Comparison of ENCODE assay signal across 35 cellular contexts in genomic region chr6:84018453-84019061, GRCh38. TPM values are rescaled to one million over a fixed set of nuclear protein-coding genes. Genes with fewer than 3 reads are reported as not detected.
A peak's percentile ranks its signal among the peaks of the same experiment; 100 is the strongest.
DNase-seq lines count a peak whose midpoint lies in the region; ATAC-seq, FAIRE-seq and TF ChIP-seq lines count a peak whose summit lies in the region.
"Had no signal": no experiment of that assay in that cellular context is flagged by ENCODE, and none has a peak within 500 bp of the region (broad histone marks: within the 10 kb centered on the region; RNA-seq: fewer than 3 reads in every experiment).

No MANE protein-coding gene starts in this region.

- H3K9me1 ChIP-seq in K562 (ENCODE audit: control insufficient read depth, insufficient read depth, low read length) (no peaks in the 10 kb centered on the region), keratinocyte (ENCODE audit: control insufficient read depth, extremely low read depth, insufficient read depth, low read length) (no peaks in the 10 kb centered on the region)

- H3K27me3 ChIP-seq in mammary epithelial cell (ENCODE audit: insufficient read depth, low read length): no peaks in the 10 kb centered on the region
- no peaks in the 10 kb centered on the region for H3K27me3 ChIP-seq in K562 (ENCODE audit: control insufficient read depth in 2 of 2, insufficient read depth in 2 of 2, low read length in 2 of 2)
- H3K27me3 ChIP-seq in keratinocyte (ENCODE audit: control insufficient read depth, extremely low read depth, insufficient read depth, low read length): no peaks in the 10 kb centered on the region
- H3K27me3 ChIP-seq in small intestine (ENCODE audit: control insufficient read depth in 2 of 2, insufficient read depth in 2 of 2, low read length in 2 of 2): no peaks in the 10 kb centered on the region
- H3K27me3 ChIP-seq: pancreas, right atrium auricular region, upper lobe of right lung had no signal

- H3K9ac ChIP-seq in mammary epithelial cell (ENCODE audit: insufficient read depth, low read length) (no peak overlapping the region), K562 (ENCODE audit: insufficient read depth in 1 of 2, low read depth in 2 of 2, low read length in 2 of 2) (no peak overlapping the region), keratinocyte (ENCODE audit: control insufficient read depth, extremely low read depth, insufficient read depth, low read length) (no peak overlapping the region)

- H3K4me3 ChIP-seq in mammary epithelial cell (replicated peaks in 1 of 3; ENCODE audit: insufficient read depth in 1 of 3, low read depth in 2 of 3, low read length in 3 of 3) (no peak overlapping the region), K562 (no peak overlapping the region), keratinocyte (ENCODE audit: control insufficient read depth in 2 of 3, extremely low read depth in 1 of 3, insufficient read depth in 2 of 3, low read depth in 1 of 3, low read length in 3 of 3) (no peak overlapping the region), small intestine (ENCODE audit: low read depth in 1 of 2, low read length in 2 of 2) (no peak overlapping the region)
- H3K4me3 ChIP-seq: HAP-1, lung, pancreas, right atrium auricular region, suprapubic skin, upper lobe of right lung had no signal

- 88% methylated on average over 1 of the region's 1 CpG for WGBS in mammary epithelial cell (ENCODE audit: low coverage, missing lambda C conversion rate)
- 64% methylated on average over 1 of the region's 1 CpG for whole genome bisulfite sequencing in K562 (ENCODE audit: insufficient coverage, low coverage, missing lambda C conversion rate)
- 94 to 97% (median 96%) methylated on average over 1 of the region's 1 CpG for WGBS in small intestine, 3 donors

- H4K20me1 ChIP-seq in mammary epithelial cell (ENCODE audit: insufficient read depth, low read length): no peaks in the 10 kb centered on the region
- H4K20me1 ChIP-seq in K562 (replicated peaks; ENCODE audit: control insufficient read depth, insufficient read depth, low read length): no peaks in the 10 kb centered on the region
- H4K20me1 ChIP-seq in keratinocyte (ENCODE audit: control insufficient read depth, extremely low read depth, insufficient read depth, low read length): no peaks in the 10 kb centered on the region

- FAIRE-seq in K562 (lab: Jason Lieb, UNC) (no peak), keratinocyte (lab: Jason Lieb, UNC) (peak; percentile 9), small intestine (lab: Jason Lieb, UNC) (no peak)
- FAIRE-seq: colon, GM12892, pancreas, RCC 7860 had no signal

- H3K4me1 ChIP-seq in mammary epithelial cell (ENCODE audit: insufficient read depth, low read length) (no peaks in the 10 kb centered on the region), K562 (replicated peaks in 1 of 2; ENCODE audit: control insufficient read depth in 2 of 2, insufficient read depth in 2 of 2, low read length in 2 of 2) (no peaks in the 10 kb centered on the region; a peak in 1 of 5 replicates), keratinocyte (ENCODE audit: control insufficient read depth, extremely low read depth, insufficient read depth, low read length) (no peaks in the 10 kb centered on the region), small intestine (ENCODE audit: control insufficient read depth in 2 of 2, insufficient read depth in 1 of 2, low read depth in 1 of 2, low read length in 1 of 2) (no peaks in the 10 kb centered on the region)
- H3K4me1 ChIP-seq: HAP-1, pancreas, right atrium auricular region, suprapubic skin, upper lobe of right lung had no signal

- H3K9me3 ChIP-seq in mammary epithelial cell (replicated peaks; ENCODE audit: insufficient read depth, low read length) (no peaks in the 10 kb centered on the region), K562 (replicated peaks; ENCODE audit: control insufficient read depth, insufficient read depth, low read depth, low read length) (no peaks in the 10 kb centered on the region; the same call in 1 of the 2 replicates), keratinocyte (ENCODE audit: control insufficient read depth, low read depth, low read length) (no peaks in the 10 kb centered on the region), small intestine (ENCODE audit: control insufficient read depth, low read depth) (no peaks in the 10 kb centered on the region)
- H3K9me3 ChIP-seq: HAP-1, pancreas, right atrium auricular region, suprapubic skin, upper lobe of right lung had no signal

- no peaks in the 10 kb centered on the region for H3K36me3 Mint-ChIP-seq in MCF 10A (ENCODE audit: insufficient read depth, unreplicated experiment)
- H3K36me3 Mint-ChIP-seq: activated naive CD8-positive, alpha-beta T cell treated with anti-CD3 and anti-CD28 coated beads for 36 hours had no signal

- POLR2A ChIA-PET in MCF 10A (lab: Yijun Ruan, JAX) (no interaction called here), K562 (lab: Yijun Ruan, JAX) (no interaction called here)

- DNase-seq in mammary epithelial cell (peak; percentile 46), MCF 10A (ENCODE audit: unreplicated experiment) (no peak), K562 (ENCODE audit: extremely low read depth in 1 of 4, low spot score in 3 of 4) (no peak), keratinocyte (ENCODE audit: low read depth, low spot score) (no peak), small intestine (peak; percentile 45), DMS53 (lab: John Stamatoyannopoulos, UW) (no peak), Kasumi-1 (lab: John Stamatoyannopoulos, UW) (no peak), cerebellar cortex (ENCODE audit: low spot score) (no peak)
- DNase-seq: activated CD4-positive, alpha-beta T cell treated with anti-CD3 and anti-CD28 coated beads for 36 hours; activated CD8-positive, alpha-beta memory T cell treated with anti-CD3 and anti-CD28 coated beads for 24 hours; activated effector memory CD4-positive, alpha-beta T cell treated with anti-CD3 and anti-CD28 coated beads, Interleukin-2, amount 50 U/mL, for 16 hours; activated naive CD8-positive, alpha-beta T cell treated with anti-CD3 and anti-CD28 coated beads for 36 hours; aorta; C1 segment of cervical spinal cord; DMS153; erythroblast; IMR-90; kidney glomerular epithelial cell; NCI-H1048; NCI-H510A treated with DMSO at 0.1 percent for 48 hours; pancreas; SIG-M5; stimulated activated CD4-positive, alpha-beta T cell treated with anti-CD3 and anti-CD28 coated beads, Interleukin-1b, Interleukin-23, amount 100 ng/mL, for 48 hours; stimulated activated naive CD4-positive, alpha-beta T cell treated with Interleukin-2 at 50 U/mL for 16 hours; upper lobe of right lung had no signal

- H3K4me3 Mint-ChIP-seq in MCF 10A (ENCODE audit: unreplicated experiment): no peak overlapping the region
- H3K4me3 Mint-ChIP-seq: activated CD4-positive, alpha-beta T cell treated with anti-CD3 and anti-CD28 coated beads for 36 hours; activated naive CD8-positive, alpha-beta T cell treated with anti-CD3 and anti-CD28 coated beads for 36 hours had no signal

- H3K36me3 ChIP-seq in mammary epithelial cell (ENCODE audit: insufficient read depth, low read length) (no peaks in the 10 kb centered on the region), K562 (ENCODE audit: control insufficient read depth, insufficient read depth, low read length) (no peaks in the 10 kb centered on the region), keratinocyte (ENCODE audit: control insufficient read depth in 2 of 2, extremely low read depth in 1 of 2, insufficient read depth in 2 of 2, low read length in 2 of 2) (no peaks in the 10 kb centered on the region), small intestine (ENCODE audit: control insufficient read depth in 2 of 2, insufficient read depth in 2 of 2, low read length in 2 of 2) (no peaks in the 10 kb centered on the region)
- H3K36me3 ChIP-seq: HAP-1, pancreas, right atrium auricular region, suprapubic skin, upper lobe of right lung had no signal

- dilution Hi-C loops in mammary epithelial cell (cut with HindIII; ENCODE audit: low sequenced_read_pairs) (no loop called here), keratinocyte (cut with MboI; ENCODE audit: extremely low pct_ligation_motif_present, low sequenced_read_pairs) (no loop called here)

- no peak overlapping the region for H2AFZ ChIP-seq in mammary epithelial cell (ENCODE audit: low read depth, low read length)
- H2AFZ ChIP-seq in K562 (ENCODE audit: low read depth, low read length): no peak overlapping the region
- no peak overlapping the region for H2AFZ ChIP-seq in keratinocyte (ENCODE audit: control insufficient read depth, low read length)

- intact Hi-C loops in mammary epithelial cell (cut with micrococcal nuclease) (no loop called here), MCF 10A (cut with micrococcal nuclease) (no loop called here), K562 (cut with micrococcal nuclease) (no loop called here)

- no peak for TF ChIP-seq POLR2A in K562 (conservative IDR thresholded peaks at IDR 0.05)

- H3K27me3 Mint-ChIP-seq in MCF 10A (ENCODE audit: insufficient read depth, unreplicated experiment): no peaks in the 10 kb centered on the region

- no peak overlapping the region for H3K27ac Mint-ChIP-seq in MCF 10A (ENCODE audit: low read depth, unreplicated experiment)
- H3K27ac Mint-ChIP-seq: activated CD4-positive, alpha-beta T cell treated with anti-CD3 and anti-CD28 coated beads for 36 hours; activated naive CD8-positive, alpha-beta T cell treated with anti-CD3 and anti-CD28 coated beads for 36 hours; nephron had no signal

- CTCF ChIA-PET in mammary epithelial cell (lab: Charles Lee; ENCODE audit: low non-redundant PET) (no interaction called here), MCF 10A (lab: Yijun Ruan, JAX) (interaction anchor here (0.7 to 1.4 kb wide), 3 partner anchors 195 to 1158 kb away, joined by 3 to 5 read pairs (median 3); no protein-coding TSS in a partner anchor), K562 (lab: Yijun Ruan, JAX; ENCODE audit: low intra/inter-chr PET ratio) (no interaction called here)

- in situ Hi-C loops in mammary epithelial cell (cut with MboI; ENCODE audit: low sequenced_read_pairs in 2 of 2) (no loop called here), K562 (cut with MboI) (no loop called here)

- H3K27ac ChIP-seq in mammary epithelial cell (ENCODE audit: insufficient read depth, low read depth, low read length) (no peak overlapping the region), K562 (ENCODE audit: extremely low read depth, low read depth, low read length) (no peak overlapping the region), keratinocyte (ENCODE audit: control insufficient read depth, insufficient read depth, low read length) (no peak overlapping the region), small intestine (ENCODE audit: low read depth in 1 of 2, low read length in 1 of 2) (no peak overlapping the region)
- H3K27ac ChIP-seq: 22Rv1, pancreas, right atrium auricular region, suprapubic skin, upper lobe of right lung had no signal

- ATAC-seq in K562: no peak
- ATAC-seq: activated CD4-positive, alpha-beta T cell treated with anti-CD3 and anti-CD28 coated beads for 36 hours; upper lobe of right lung had no signal

- H3K79me2 ChIP-seq in mammary epithelial cell (ENCODE audit: insufficient read depth, low read length): no peaks in the 10 kb centered on the region
- H3K79me2 ChIP-seq in K562 (ENCODE audit: control insufficient read depth, insufficient read depth, low read length): no peaks in the 10 kb centered on the region
- H3K79me2 ChIP-seq in keratinocyte (ENCODE audit: control insufficient read depth, insufficient read depth, low read length): no peaks in the 10 kb centered on the region

- H3K9me3 Mint-ChIP-seq in MCF 10A (ENCODE audit: unreplicated experiment): no peaks in the 10 kb centered on the region
- H3K9me3 Mint-ChIP-seq: activated naive CD8-positive, alpha-beta T cell treated with anti-CD3 and anti-CD28 coated beads for 36 hours; nephron had no signal

- TF ChIP-seq RAD21 in K562 (CRISPR knock-in tag; conservative IDR thresholded peaks at IDR 0.05 in 1 of 2, IDR thresholded peaks at IDR 0.05 in 1 of 2): no peak

- TF ChIP-seq EP300 in K562 (IDR thresholded peaks at IDR 0.05; ENCODE audit: low read length): no peak

- no TSS peak for BruUV-seq in mammary epithelial cell (replicated peaks; lab: Mats Ljungman, UMichigan)
- no TSS peak for BruUV-seq in MCF 10A (replicated peaks; lab: Mats Ljungman, UMichigan)
- BruUV-seq in K562 (replicated peaks; lab: Mats Ljungman, UMichigan): no TSS peak

- TF ChIP-seq CTCF in mammary epithelial cell (conservative IDR thresholded peaks at IDR 0.05 in 1 of 2, IDR thresholded peaks at IDR 0.05 in 1 of 2; ENCODE audit: extremely low read depth in 1 of 2, insufficient read depth in 1 of 2, low read depth in 1 of 2, low read length in 2 of 2) (no peak), MCF 10A (IDR thresholded peaks at IDR 0.05; ENCODE audit: unreplicated experiment) (no peak), K562 (IDR thresholded peaks at IDR 0.05 in 2 of 3, conservative IDR thresholded peaks at IDR 0.05 in 1 of 3; ENCODE audit: insufficient read depth in 2 of 3, low read depth in 1 of 3, low read length in 3 of 3) (no peak), keratinocyte (optimal IDR thresholded peaks at IDR 0.05 in 1 of 3, IDR thresholded peaks at IDR 0.05 in 1 of 3, conservative IDR thresholded peaks at IDR 0.05 in 1 of 3; ENCODE audit: extremely low read depth in 1 of 3, insufficient read depth in 2 of 3, low read length in 3 of 3) (no peak)

- H3K4me1 Mint-ChIP-seq in MCF 10A (ENCODE audit: insufficient read depth, unreplicated experiment): no peaks in the 10 kb centered on the region
- H3K4me1 Mint-ChIP-seq: activated CD4-positive, alpha-beta T cell treated with anti-CD3 and anti-CD28 coated beads for 36 hours; activated naive CD8-positive, alpha-beta T cell treated with anti-CD3 and anti-CD28 coated beads for 36 hours had no signal

- H3K4me2 ChIP-seq in mammary epithelial cell (ENCODE audit: insufficient read depth, low read depth, low read length) (no peak overlapping the region), K562 (ENCODE audit: insufficient read depth, low read length) (no peak overlapping the region), keratinocyte (ENCODE audit: control insufficient read depth, extremely low read depth, insufficient read depth, low read depth, low read length) (no peak overlapping the region)

RNA-seq across cellular contexts. Expression of gene MRAP2, which starts 15.0 kb away (rescaled TPM):
- total RNA-seq in mammary epithelial cell (1 to 10 TPM in 1 of 2 donors, under 1 TPM in 1; 0.54 to 3.2 TPM), MCF 10A (2022) (0.15 and 0.33 TPM in 2 replicates), K562 (2014; rRNA removed) (7.8 and 8.6 TPM in 2 replicates), K562 (2014; rRNA removed; fragmentation: Illumina TruSeq; extraction: Trizol) (12.0 and 15.3 TPM in 2 replicates), K562 (2015; rRNA removed; fragmentation: Illumina TruSeq; extraction: Trizol) (11.8 and 12.6 TPM in 2 replicates), K562 (2021) (7.4 and 8.7 TPM in 2 replicates)
- polyA plus RNA-seq in mammary epithelial cell (1.4 TPM), K562 (2011; rRNA removed) (30.7 and 38.9 TPM in 2 replicates), K562 (2014; fragmentation: Illumina TruSeq; extraction: Trizol) (10.9 and 12.1 TPM in 2 replicates), K562 (2014; fragmentation: Nextera tagmentation; extraction: Ambion mirVana) (1 to 10 TPM; 5.9 to 6.8 TPM), K562 (2014; rRNA removed) (8.0 and 9.3 TPM in 2 replicates), keratinocyte (2.4 to 4.1 TPM (median 3.0 TPM) in 3 replicates), small intestine (1 to 10 TPM in 2 of 3 donors, under 1 TPM in 1; 0.67 to 6.9 (median 1.9) TPM)
- polyA minus RNA-seq in mammary epithelial cell (not detected), keratinocyte (0.62 to 3.6 TPM (median 3.1 TPM) in 3 replicates)
- total RNA-seq in K562 (2011; cell fraction: chromatin; rRNA removed; ENCODE audit: low replicate concordance): 18.1 and 18.7 TPM in 2 replicates
- total RNA-seq in K562 (2011; cell fraction: nucleolus; rRNA removed): 15.3 and 20.5 TPM in 2 replicates
- 27.9 and 37.3 TPM in 2 replicates for total RNA-seq in K562 (2011; cell fraction: nucleoplasm; rRNA removed)
- polyA plus RNA-seq in K562 (2011; cell fraction: cytosol; rRNA removed): 16.6 and 27.0 TPM in 2 replicates
- polyA plus RNA-seq in K562 (2011; cell fraction: nucleus; rRNA removed): 8.4 and 14.0 TPM in 2 replicates
- 7.1 and 10.8 TPM in 2 replicates for polyA plus RNA-seq in K562 (2012)
- polyA minus RNA-seq in K562 (2011; rRNA and poly(A)+ RNA removed): 26.8 and 27.7 TPM in 2 replicates
- polyA minus RNA-seq in K562 (2011; cell fraction: cytosol; rRNA and poly(A)+ RNA removed): 5.2 and 13.0 TPM in 2 replicates
- 4.0 and 5.1 TPM in 2 replicates for polyA minus RNA-seq in K562 (2011; cell fraction: nucleus; rRNA and poly(A)+ RNA removed)
- 0.12 TPM for polyA plus RNA-seq in keratinocyte (2011; ENCODE audit: low read depth)
- polyA plus RNA-seq in keratinocyte (2011; cell fraction: cytosol; rRNA removed): 3.3 and 6.2 TPM in 2 replicates
- 2.6 and 2.8 TPM in 2 replicates for polyA plus RNA-seq in keratinocyte (2011; cell fraction: nucleus; rRNA removed)
- 0.37 and 1.8 TPM in 2 replicates for polyA plus RNA-seq in keratinocyte (2012; ENCODE audit: low replicate concordance)
- 2.1 TPM for polyA minus RNA-seq in keratinocyte (2011; cell fraction: cytosol; rRNA and poly(A)+ RNA removed)
- 0.74 and 1.5 TPM in 2 replicates for polyA minus RNA-seq in keratinocyte (2011; cell fraction: nucleus; rRNA and poly(A)+ RNA removed)
- total RNA-seq: activated CD4-positive, alpha-beta T cell treated with anti-CD3 and anti-CD28 coated beads for 36 hours; activated naive CD8-positive, alpha-beta T cell treated with anti-CD3 and anti-CD28 coated beads for 36 hours; G401; IMR-90 had no signal

Comparison
In these comparisons a context has a peak if more than half of its experiments do, and no peak if none do; other contexts are left out.
1. DNase-seq: peak in mammary epithelial cell (single experiment) and small intestine (single experiment); none in MCF 10A (single experiment), K562 (0 of 4), keratinocyte (single experiment), DMS53 (single experiment), Kasumi-1 (0 of 2) and cerebellar cortex (single experiment).